ENCODE assay signal across 8 cellular contexts in the genomic region with DNA sequence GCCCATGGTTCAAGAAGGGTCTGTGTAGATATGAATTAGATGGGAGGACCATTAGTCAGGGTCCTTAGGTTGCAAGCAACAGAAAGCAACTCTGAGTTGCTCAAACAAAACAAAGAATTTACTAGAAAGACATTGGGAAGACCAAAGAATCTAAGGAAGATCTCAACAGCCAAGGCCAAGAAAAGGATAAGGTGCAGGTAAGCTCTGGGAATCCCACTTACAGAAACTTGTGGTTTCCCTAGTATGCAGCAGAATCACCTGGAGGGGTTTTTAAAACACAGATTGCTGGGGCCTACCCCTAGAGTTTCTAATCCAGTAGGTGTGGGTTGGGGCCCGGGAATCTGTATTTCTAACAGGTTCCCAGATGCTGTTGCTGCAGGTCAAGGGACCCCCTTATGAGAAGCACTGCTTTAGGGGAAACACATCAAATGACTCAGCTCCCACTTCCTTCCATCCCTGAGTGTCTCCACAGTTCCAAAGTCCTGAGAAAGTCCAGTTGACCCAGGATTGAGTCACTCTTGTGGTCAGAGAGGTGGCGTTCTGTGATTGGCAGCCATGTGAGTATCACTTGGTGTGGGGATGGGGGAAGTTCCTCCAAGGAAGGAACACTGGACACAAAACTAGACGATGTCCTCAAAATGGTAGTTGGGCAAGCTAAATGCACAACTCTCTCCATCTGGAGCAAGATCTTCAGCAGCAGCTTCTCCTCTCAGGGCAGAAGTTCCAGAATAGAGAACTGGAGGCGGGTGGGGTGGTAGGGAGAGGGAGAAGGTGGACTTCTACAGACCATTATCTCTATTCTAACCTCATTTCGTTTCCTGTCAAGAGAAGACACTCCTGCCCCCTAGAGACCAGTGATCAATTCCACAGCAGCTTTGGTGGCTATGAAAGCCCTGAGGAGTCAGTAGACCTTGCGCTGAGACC. TPM values are rescaled to one million over a fixed set of nuclear protein-coding genes. Genes with fewer than 3 reads are reported as not detected.
DNase-seq lines count a peak whose midpoint lies in the region; ATAC-seq and TF ChIP-seq lines count a peak whose summit lies in the region.

No MANE protein-coding gene starts in this region.

- TF ChIP-seq CTCF in cardiac muscle cell (IDR thresholded peaks at IDR 0.05; ENCODE audit: low read depth, low read length) (peak; percentile 19), upper lobe of right lung (IDR thresholded peaks at IDR 0.05) (peak; percentile 11)

- no peaks in the 10 kb centered on the region for H3K36me3 Mint-ChIP-seq in activated T-cell treated with anti-CD3 and anti-CD28 coated beads, Interleukin-2, amount 50 U/mL, for 72 hours (ENCODE audit: insufficient read depth in 2 of 2)

- ATAC-seq in activated T-cell treated with anti-CD3 and anti-CD28 coated beads, Interleukin-2, amount 50 U/mL, for 72 hours (replicated peaks in 1 of 2): no peak
- peak; percentile 84 for ATAC-seq in upper lobe of right lung
- ATAC-seq in HG03354 (IDR thresholded peaks at IDR 0.05; ENCODE audit: poor library complexity, severe bottlenecking, unreplicated experiment): no peak

- H3K27ac Mint-ChIP-seq in activated T-cell treated with anti-CD3 and anti-CD28 coated beads, Interleukin-2, amount 50 U/mL, for 72 hours: no peak overlapping the region

- H3K9me3 ChIP-seq in cardiac muscle cell (ENCODE audit: low read depth): no peaks in the 10 kb centered on the region
- no peaks in the 10 kb centered on the region for H3K9me3 ChIP-seq in upper lobe of right lung

- DNase-seq in activated T-cell treated with anti-CD3 and anti-CD28 coated beads, Interleukin-2, amount 50 U/mL, for 72 hours: peak; percentile 10 to 11
- no peak for DNase-seq in activated T-cell treated with anti-CD3 and anti-CD28 coated beads, Interleukin-2, amount 50 U/mL, for 48 hours
- DNase-seq in SIG-M5 (lab: John Stamatoyannopoulos, UW) (peak; percentile 39), cardiac muscle cell (ENCODE audit: low read depth in 1 of 2, low spot score in 1 of 2) (peak in 1 of 2 donors; percentile 43), upper lobe of right lung (no peak), NCI-H345 treated with DMSO at 0.1 percent for 48 hours (lab: John Stamatoyannopoulos, UW; ENCODE audit: unreplicated experiment) (no peak), DMS153 treated with DMSO at 0.1 percent for 48 hours (lab: John Stamatoyannopoulos, UW; ENCODE audit: unreplicated experiment) (no peak)

- H3K4me3 ChIP-seq in cardiac muscle cell (no peak overlapping the region), upper lobe of right lung (no peak overlapping the region)

- H3K4me1 ChIP-seq in cardiac muscle cell (ENCODE audit: low read depth): no peaks in the 10 kb centered on the region
- peaks cover 8% of the 10 kb centered on the region for H3K4me1 ChIP-seq in upper lobe of right lung

- H3K27ac ChIP-seq in cardiac muscle cell (no peak overlapping the region), upper lobe of right lung (peak overlapping the region; percentile 47)

- H3K9me3 Mint-ChIP-seq in activated T-cell treated with anti-CD3 and anti-CD28 coated beads, Interleukin-2, amount 50 U/mL, for 72 hours: no peaks in the 10 kb centered on the region

- no peak overlapping the region for H3K4me3 Mint-ChIP-seq in activated T-cell treated with anti-CD3 and anti-CD28 coated beads, Interleukin-2, amount 50 U/mL, for 72 hours

- H3K27me3 ChIP-seq in cardiac muscle cell (no peaks in the 10 kb centered on the region), upper lobe of right lung (no peaks in the 10 kb centered on the region)

- H3K36me3 ChIP-seq in cardiac muscle cell: no peaks in the 10 kb centered on the region
- no peaks in the 10 kb centered on the region for H3K36me3 ChIP-seq in upper lobe of right lung

- intact Hi-C loops in upper lobe of right lung (cut with DNase I): no loop called here

- peaks cover 27% of the 10 kb centered on the region for H3K4me1 Mint-ChIP-seq in activated T-cell treated with anti-CD3 and anti-CD28 coated beads, Interleukin-2, amount 50 U/mL, for 72 hours (ENCODE audit: low read depth)

- H3K27me3 Mint-ChIP-seq in activated T-cell treated with anti-CD3 and anti-CD28 coated beads, Interleukin-2, amount 50 U/mL, for 72 hours (ENCODE audit: low read depth): peaks cover 40% of the 10 kb centered on the region

RNA-seq across cellular contexts. Expression of a gene that starts 24.2 kb away (rescaled TPM):
- total RNA-seq in activated T-cell treated with anti-CD3 and anti-CD28 coated beads, Interleukin-2, amount 50 U/mL, for 72 hours: 10 to 100 TPM; 27.0 to 28.9 TPM
- total RNA-seq in cardiac muscle cell (17.6 and 21.7 TPM in 2 replicates), upper lobe of right lung (21.0 TPM)
- polyA plus RNA-seq in cardiac muscle cell: 15.6 and 19.2 TPM in 2 replicates

Comparison
In these comparisons a context has a peak if more than half of its experiments do, and no peak if none do; other contexts are left out.
1. DNase-seq: peak in activated T-cell treated with anti-CD3 and anti-CD28 coated beads, Interleukin-2, amount 50 U/mL, for 72 hours (2 of 2) and SIG-M5 (single experiment); none in activated T-cell treated with anti-CD3 and anti-CD28 coated beads, Interleukin-2, amount 50 U/mL, for 48 hours (0 of 2), upper lobe of right lung (single experiment), NCI-H345 treated with DMSO at 0.1 percent for 48 hours (single experiment) and DMS153 treated with DMSO at 0.1 percent for 48 hours (single experiment).